1 cellular context compared by ENCODE assay signal in the genomic region with DNA sequence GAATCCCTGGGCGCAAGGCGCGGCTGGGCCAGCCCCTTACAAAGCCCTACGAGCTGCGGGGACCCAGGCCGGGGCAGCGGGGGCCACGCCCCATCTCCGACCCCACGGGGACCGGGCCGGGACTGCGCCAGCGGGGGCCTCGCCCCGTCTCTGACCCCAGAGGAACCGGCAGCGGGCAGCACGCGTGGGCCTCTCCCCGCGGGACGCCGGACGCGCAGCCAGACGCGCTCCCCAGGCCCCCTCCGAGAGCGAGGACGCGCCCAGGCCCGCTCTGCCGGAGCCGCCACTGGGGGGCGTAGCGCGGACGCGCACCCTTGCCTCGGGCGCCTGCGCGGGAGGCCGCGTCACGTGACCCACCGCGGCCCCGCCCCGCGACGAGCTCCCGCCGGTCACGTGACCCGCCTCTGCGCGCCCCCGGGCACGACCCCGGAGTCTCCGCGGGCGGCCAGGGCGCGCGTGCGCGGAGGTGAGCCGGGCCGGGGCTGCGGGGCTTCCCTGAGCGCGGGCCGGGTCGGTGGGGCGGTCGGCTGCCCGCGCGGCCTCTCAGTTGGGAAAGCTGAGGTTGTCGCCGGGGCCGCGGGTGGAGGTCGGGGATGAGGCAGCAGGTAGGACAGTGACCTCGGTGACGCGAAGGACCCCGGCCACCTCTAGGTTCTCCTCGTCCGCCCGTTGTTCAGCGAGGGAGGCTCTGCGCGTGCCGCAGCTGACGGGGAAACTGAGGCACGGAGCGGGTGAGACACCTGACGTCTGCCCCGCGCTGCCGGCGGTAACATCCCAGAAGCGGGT.
TF ChIP-seq lines count a peak whose summit lies in the region.

A gene (plus strand): TSS at position 422 of the 786 bp plus-strand sequence. CDS start 3,006 bp downstream, outside the sequence.

TF ChIP-seq in HepG2, 621 proteins besides CTCF, POLR2A, EP300 and RAD21 (continued from another document and continues in another):
- TF ChIP-seq FOSL1 (CRISPR knock-in tag; IDR thresholded peaks at IDR 0.05; ENCODE audit: borderline replicate concordance): no peak
- peak; percentile 22 for TF ChIP-seq IKZF4 (CRISPR knock-in tag; IDR thresholded peaks at IDR 0.05; ENCODE audit: borderline replicate concordance, low read depth, not compliant biosample characterization)
- TF ChIP-seq ARHGAP35 (CRISPR knock-in tag; IDR thresholded peaks at IDR 0.05; ENCODE audit: borderline replicate concordance): peak; percentile 84
- TF ChIP-seq SRSF9 (IDR thresholded peaks at IDR 0.05; ENCODE audit: borderline replicate concordance, insufficient read depth, low read depth, low read length, poor library complexity, severe bottlenecking): no peak
- peak; percentile 17; the same call in 1 of the 2 replicates for TF ChIP-seq ZNF274 (CRISPR knock-in tag; IDR thresholded peaks at IDR 0.05)
- TF ChIP-seq, protein P1, sequence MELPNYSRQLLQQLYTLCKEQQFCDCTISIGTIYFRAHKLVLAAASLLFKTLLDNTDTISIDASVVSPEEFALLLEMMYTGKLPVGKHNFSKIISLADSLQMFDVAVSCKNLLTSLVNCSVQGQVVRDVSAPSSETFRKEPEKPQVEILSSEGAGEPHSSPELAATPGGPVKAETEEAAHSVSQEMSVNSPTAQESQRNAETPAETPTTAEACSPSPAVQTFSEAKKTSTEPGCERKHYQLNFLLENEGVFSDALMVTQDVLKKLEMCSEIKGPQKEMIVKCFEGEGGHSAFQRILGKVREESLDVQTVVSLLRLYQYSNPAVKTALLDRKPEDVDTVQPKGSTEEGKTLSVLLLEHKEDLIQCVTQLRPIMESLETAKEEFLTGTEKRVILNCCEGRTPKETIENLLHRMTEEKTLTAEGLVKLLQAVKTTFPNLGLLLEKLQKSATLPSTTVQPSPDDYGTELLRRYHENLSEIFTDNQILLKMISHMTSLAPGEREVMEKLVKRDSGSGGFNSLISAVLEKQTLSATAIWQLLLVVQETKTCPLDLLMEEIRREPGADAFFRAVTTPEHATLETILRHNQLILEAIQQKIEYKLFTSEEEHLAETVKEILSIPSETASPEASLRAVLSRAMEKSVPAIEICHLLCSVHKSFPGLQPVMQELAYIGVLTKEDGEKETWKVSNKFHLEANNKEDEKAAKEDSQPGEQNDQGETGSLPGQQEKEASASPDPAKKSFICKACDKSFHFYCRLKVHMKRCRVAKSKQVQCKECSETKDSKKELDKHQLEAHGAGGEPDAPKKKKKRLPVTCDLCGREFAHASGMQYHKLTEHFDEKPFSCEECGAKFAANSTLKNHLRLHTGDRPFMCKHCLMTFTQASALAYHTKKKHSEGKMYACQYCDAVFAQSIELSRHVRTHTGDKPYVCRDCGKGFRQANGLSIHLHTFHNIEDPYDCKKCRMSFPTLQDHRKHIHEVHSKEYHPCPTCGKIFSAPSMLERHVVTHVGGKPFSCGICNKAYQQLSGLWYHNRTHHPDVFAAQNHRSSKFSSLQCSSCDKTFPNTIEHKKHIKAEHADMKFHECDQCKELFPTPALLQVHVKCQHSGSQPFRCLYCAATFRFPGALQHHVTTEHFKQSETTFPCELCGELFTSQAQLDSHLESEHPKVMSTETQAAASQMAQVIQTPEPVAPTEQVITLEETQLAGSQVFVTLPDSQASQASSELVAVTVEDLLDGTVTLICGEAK (IDR thresholded peaks at IDR 0.05): no peak
- TF ChIP-seq, protein P1 (CRISPR knock-in tag; IDR thresholded peaks at IDR 0.05): peak; percentile 46; the same call in 1 of the 2 replicates
- TF ChIP-seq CEBPB (IDR thresholded peaks at IDR 0.05; ENCODE audit: borderline replicate concordance, low read depth, low read length): no peak
- TF ChIP-seq CCDC6 (CRISPR knock-in tag; IDR thresholded peaks at IDR 0.05): peak; percentile 93
- no peak; the same call in 1 of the 2 replicates for TF ChIP-seq SIX4 (CRISPR knock-in tag; IDR thresholded peaks at IDR 0.05)
- TF ChIP-seq ZSCAN30 (CRISPR knock-in tag; IDR thresholded peaks at IDR 0.05): no peak
- TF ChIP-seq WIZ (CRISPR knock-in tag; IDR thresholded peaks at IDR 0.05): no peak
- no peak for TF ChIP-seq RFXANK (CRISPR knock-in tag; IDR thresholded peaks at IDR 0.05)
- TF ChIP-seq SP4 (CRISPR knock-in tag; IDR thresholded peaks at IDR 0.05): peak; percentile 72
- peak; percentile 96 for TF ChIP-seq BHLHE40 (IDR thresholded peaks at IDR 0.05; ENCODE audit: low read length)
- TF ChIP-seq TMF1 (CRISPR knock-in tag; IDR thresholded peaks at IDR 0.05; ENCODE audit: low read depth): 0 out of 2 replicates have a peak, but pooled peaks have one; percentile 67
- TF ChIP-seq, protein P2, sequence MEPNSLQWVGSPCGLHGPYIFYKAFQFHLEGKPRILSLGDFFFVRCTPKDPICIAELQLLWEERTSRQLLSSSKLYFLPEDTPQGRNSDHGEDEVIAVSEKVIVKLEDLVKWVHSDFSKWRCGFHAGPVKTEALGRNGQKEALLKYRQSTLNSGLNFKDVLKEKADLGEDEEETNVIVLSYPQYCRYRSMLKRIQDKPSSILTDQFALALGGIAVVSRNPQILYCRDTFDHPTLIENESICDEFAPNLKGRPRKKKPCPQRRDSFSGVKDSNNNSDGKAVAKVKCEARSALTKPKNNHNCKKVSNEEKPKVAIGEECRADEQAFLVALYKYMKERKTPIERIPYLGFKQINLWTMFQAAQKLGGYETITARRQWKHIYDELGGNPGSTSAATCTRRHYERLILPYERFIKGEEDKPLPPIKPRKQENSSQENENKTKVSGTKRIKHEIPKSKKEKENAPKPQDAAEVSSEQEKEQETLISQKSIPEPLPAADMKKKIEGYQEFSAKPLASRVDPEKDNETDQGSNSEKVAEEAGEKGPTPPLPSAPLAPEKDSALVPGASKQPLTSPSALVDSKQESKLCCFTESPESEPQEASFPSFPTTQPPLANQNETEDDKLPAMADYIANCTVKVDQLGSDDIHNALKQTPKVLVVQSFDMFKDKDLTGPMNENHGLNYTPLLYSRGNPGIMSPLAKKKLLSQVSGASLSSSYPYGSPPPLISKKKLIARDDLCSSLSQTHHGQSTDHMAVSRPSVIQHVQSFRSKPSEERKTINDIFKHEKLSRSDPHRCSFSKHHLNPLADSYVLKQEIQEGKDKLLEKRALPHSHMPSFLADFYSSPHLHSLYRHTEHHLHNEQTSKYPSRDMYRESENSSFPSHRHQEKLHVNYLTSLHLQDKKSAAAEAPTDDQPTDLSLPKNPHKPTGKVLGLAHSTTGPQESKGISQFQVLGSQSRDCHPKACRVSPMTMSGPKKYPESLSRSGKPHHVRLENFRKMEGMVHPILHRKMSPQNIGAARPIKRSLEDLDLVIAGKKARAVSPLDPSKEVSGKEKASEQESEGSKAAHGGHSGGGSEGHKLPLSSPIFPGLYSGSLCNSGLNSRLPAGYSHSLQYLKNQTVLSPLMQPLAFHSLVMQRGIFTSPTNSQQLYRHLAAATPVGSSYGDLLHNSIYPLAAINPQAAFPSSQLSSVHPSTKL (CRISPR knock-in tag; IDR thresholded peaks at IDR 0.05): no peak
- TF ChIP-seq ZFP37 (CRISPR knock-in tag; IDR thresholded peaks at IDR 0.05; ENCODE audit: borderline replicate concordance): no peak
- no peak for TF ChIP-seq ELF4 (CRISPR knock-in tag; IDR thresholded peaks at IDR 0.05; ENCODE audit: borderline replicate concordance)
- 0 out of 2 replicates have a peak, but pooled peaks have one; percentile 69 for TF ChIP-seq MZF1 (CRISPR knock-in tag; IDR thresholded peaks at IDR 0.05; ENCODE audit: borderline replicate concordance)
- TF ChIP-seq ZNF101 (CRISPR knock-in tag; IDR thresholded peaks at IDR 0.05; ENCODE audit: borderline replicate concordance, low read depth): peak; percentile 43; the same call in 1 of the 2 replicates
- peak; percentile 23; the same call in 1 of the 2 replicates for TF ChIP-seq GATAD2A (CRISPR knock-in tag; IDR thresholded peaks at IDR 0.05)
- 0 out of 2 replicates have a peak, but pooled peaks have one; percentile 22 for TF ChIP-seq ZSCAN25 (CRISPR knock-in tag; IDR thresholded peaks at IDR 0.05)
- TF ChIP-seq LCORL (IDR thresholded peaks at IDR 0.05): no peak
- TF ChIP-seq LCORL (CRISPR knock-in tag; IDR thresholded peaks at IDR 0.05): peak; percentile 56; the same call in 1 of the 2 replicates
- TF ChIP-seq ZNF598 (CRISPR knock-in tag; IDR thresholded peaks at IDR 0.05; ENCODE audit: borderline replicate concordance): 0 out of 2 replicates have a peak, but pooled peaks have one; percentile 3
- peak; percentile 66; the same call in 1 of the 2 replicates for TF ChIP-seq ZNF567 (CRISPR knock-in tag; IDR thresholded peaks at IDR 0.05; ENCODE audit: borderline replicate concordance)
- TF ChIP-seq THAP11 (CRISPR knock-in tag; IDR thresholded peaks at IDR 0.05): peak; percentile 65
- 0 out of 2 replicates have a peak, but pooled peaks have one; percentile 11 for TF ChIP-seq ZNF160 (CRISPR knock-in tag; IDR thresholded peaks at IDR 0.05)
- no peak; the same call in 1 of the 2 replicates for TF ChIP-seq ZNF761 (CRISPR knock-in tag; conservative IDR thresholded peaks at IDR 0.05)
- TF ChIP-seq CBFB (CRISPR knock-in tag; IDR thresholded peaks at IDR 0.05): no peak
- peak; percentile 16; the same call in 1 of the 2 replicates for TF ChIP-seq DR1 (CRISPR knock-in tag; IDR thresholded peaks at IDR 0.05)
- TF ChIP-seq ZMYM2 (CRISPR knock-in tag; IDR thresholded peaks at IDR 0.05): no peak
- TF ChIP-seq, protein P3, sequence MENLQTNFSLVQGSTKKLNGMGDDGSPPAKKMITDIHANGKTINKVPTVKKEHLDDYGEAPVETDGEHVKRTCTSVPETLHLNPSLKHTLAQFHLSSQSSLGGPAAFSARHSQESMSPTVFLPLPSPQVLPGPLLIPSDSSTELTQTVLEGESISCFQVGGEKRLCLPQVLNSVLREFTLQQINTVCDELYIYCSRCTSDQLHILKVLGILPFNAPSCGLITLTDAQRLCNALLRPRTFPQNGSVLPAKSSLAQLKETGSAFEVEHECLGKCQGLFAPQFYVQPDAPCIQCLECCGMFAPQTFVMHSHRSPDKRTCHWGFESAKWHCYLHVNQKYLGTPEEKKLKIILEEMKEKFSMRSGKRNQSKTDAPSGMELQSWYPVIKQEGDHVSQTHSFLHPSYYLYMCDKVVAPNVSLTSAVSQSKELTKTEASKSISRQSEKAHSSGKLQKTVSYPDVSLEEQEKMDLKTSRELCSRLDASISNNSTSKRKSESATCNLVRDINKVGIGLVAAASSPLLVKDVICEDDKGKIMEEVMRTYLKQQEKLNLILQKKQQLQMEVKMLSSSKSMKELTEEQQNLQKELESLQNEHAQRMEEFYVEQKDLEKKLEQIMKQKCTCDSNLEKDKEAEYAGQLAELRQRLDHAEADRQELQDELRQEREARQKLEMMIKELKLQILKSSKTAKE (CRISPR knock-in tag; IDR thresholded peaks at IDR 0.05; ENCODE audit: borderline replicate concordance): no peak
- TF ChIP-seq KAT8 (CRISPR knock-in tag; IDR thresholded peaks at IDR 0.05): peak; percentile 32; the same call in 1 of the 2 replicates
- 0 out of 2 replicates have a peak, but pooled peaks have one; percentile 11 for TF ChIP-seq KLF11 (CRISPR knock-in tag; IDR thresholded peaks at IDR 0.05)
- TF ChIP-seq, protein P4, sequence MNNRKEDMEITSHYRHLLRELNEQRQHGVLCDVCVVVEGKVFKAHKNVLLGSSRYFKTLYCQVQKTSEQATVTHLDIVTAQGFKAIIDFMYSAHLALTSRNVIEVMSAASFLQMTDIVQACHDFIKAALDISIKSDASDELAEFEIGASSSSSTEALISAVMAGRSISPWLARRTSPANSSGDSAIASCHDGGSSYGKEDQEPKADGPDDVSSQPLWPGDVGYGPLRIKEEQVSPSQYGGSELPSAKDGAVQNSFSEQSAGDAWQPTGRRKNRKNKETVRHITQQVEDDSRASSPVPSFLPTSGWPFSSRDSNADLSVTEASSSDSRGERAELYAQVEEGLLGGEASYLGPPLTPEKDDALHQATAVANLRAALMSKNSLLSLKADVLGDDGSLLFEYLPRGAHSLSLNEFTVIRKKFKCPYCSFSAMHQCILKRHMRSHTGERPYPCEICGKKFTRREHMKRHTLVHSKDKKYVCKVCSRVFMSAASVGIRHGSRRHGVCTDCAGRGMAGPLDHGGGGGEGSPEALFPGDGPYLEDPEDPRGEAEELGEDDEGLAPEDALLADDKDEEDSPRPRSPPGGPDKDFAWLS (CRISPR knock-in tag; IDR thresholded peaks at IDR 0.05; ENCODE audit: borderline replicate concordance): peak; percentile 70; the same call in 1 of the 2 replicates
- no peak for TF ChIP-seq ZNF207 (IDR thresholded peaks at IDR 0.05; ENCODE audit: borderline replicate concordance)
- TF ChIP-seq NFE2L1 (CRISPR knock-in tag; IDR thresholded peaks at IDR 0.05; ENCODE audit: borderline replicate concordance): no peak
- TF ChIP-seq ZBTB38 (CRISPR knock-in tag; IDR thresholded peaks at IDR 0.05): peak; percentile 85; the same call in 1 of the 2 replicates
- TF ChIP-seq ZNF720 (CRISPR knock-in tag; IDR thresholded peaks at IDR 0.05): no peak
- no peak for TF ChIP-seq GABPA (IDR thresholded peaks at IDR 0.05; ENCODE audit: low read depth, low read length)
- TF ChIP-seq GABPA (CRISPR knock-in tag; IDR thresholded peaks at IDR 0.05; ENCODE audit: low read depth): no peak
- TF ChIP-seq GATAD1 (CRISPR knock-in tag; IDR thresholded peaks at IDR 0.05): peak; percentile 51
